8 cellular contexts compared by ENCODE assay signal in the genomic region with DNA sequence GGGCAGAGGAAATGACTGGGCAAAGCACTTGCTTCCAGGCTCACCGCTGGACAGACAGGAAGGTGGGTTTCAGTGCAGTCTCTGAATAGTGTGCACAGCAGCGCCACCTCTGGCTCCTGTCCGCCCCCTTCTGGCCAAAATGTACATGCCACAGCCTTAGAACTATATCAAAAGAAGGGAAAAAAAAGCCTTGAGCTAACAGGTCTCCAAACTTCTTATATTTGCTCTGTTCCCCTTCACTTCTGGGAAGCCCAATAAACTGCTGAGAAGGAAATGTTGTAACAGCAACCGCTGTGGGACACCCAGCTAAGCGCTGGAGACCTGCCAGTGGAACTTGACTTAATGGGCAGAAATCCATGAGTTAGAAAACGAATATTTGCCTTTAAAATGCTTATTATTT. TPM values are rescaled to one million over a fixed set of nuclear protein-coding genes. Genes with fewer than 3 reads are reported as not detected.
DNase-seq lines count a peak whose midpoint lies in the region; ATAC-seq and TF ChIP-seq lines count a peak whose summit lies in the region.

No MANE protein-coding gene starts in this region.

- no peaks in the 10 kb centered on the region for H3K4me1 ChIP-seq in uterus

- no peaks in the 10 kb centered on the region for H3K9me3 Mint-ChIP-seq in activated T-helper 2 cell treated with anti-CD3 and anti-CD28 coated beads, Interferon-gamma antibody, Interleukin-2, Interleukin-4, amounts not matched to agents 10 μg/mL and 5 μg/mL and 100 μg/mL, durations not matched to agents 14 hours and 24 hours and 36 hours

- peak; percentile 60 for DNase-seq in EL
- DNase-seq in LNCaP clone FGC (ENCODE audit: low read depth), result no peak
- peak; percentile 11 for DNase-seq in SIG-M5 (lab: John Stamatoyannopoulos, UW)
- DNase-seq in activated T-helper 2 cell treated with anti-CD3 and anti-CD28 coated beads, Interferon-gamma antibody, Interleukin-2, Interleukin-4, amounts not matched to agents 10 μg/mL and 5 μg/mL and 100 μg/mL, durations not matched to agents 14 hours and 24 hours and 36 hours (ENCODE audit: low spot score), result peak; percentile 45
- peak; percentile 37 for DNase-seq in foreskin melanocyte
- DNase-seq in pons (ENCODE audit: low spot score), result peak; percentile 21
- DNase-seq in uterus, result peak; percentile 29 to 40

- H3K27ac ChIP-seq in uterus, result no peak overlapping the region

- H3K27ac Mint-ChIP-seq in activated T-helper 2 cell treated with anti-CD3 and anti-CD28 coated beads, Interferon-gamma antibody, Interleukin-2, Interleukin-4, amounts not matched to agents 10 μg/mL and 5 μg/mL and 100 μg/mL, durations not matched to agents 14 hours and 24 hours and 36 hours, result no peak overlapping the region

- H3K4me3 ChIP-seq in LNCaP clone FGC (ENCODE audit: low read depth, low read length) (no peak overlapping the region), uterus (no peak overlapping the region)

- ATAC-seq in GM19397 (IDR thresholded peaks at IDR 0.05; ENCODE audit: unreplicated experiment), result no peak

- no peak for TF ChIP-seq POLR2A in uterus (IDR thresholded peaks at IDR 0.05)

- peaks cover 3% of the 10 kb centered on the region for H3K4me1 Mint-ChIP-seq in activated T-helper 2 cell treated with anti-CD3 and anti-CD28 coated beads, Interferon-gamma antibody, Interleukin-2, Interleukin-4, amounts not matched to agents 10 μg/mL and 5 μg/mL and 100 μg/mL, durations not matched to agents 14 hours and 24 hours and 36 hours (ENCODE audit: low read depth)

- H3K36me3 Mint-ChIP-seq in activated T-helper 2 cell treated with anti-CD3 and anti-CD28 coated beads, Interferon-gamma antibody, Interleukin-2, Interleukin-4, amounts not matched to agents 10 μg/mL and 5 μg/mL and 100 μg/mL, durations not matched to agents 14 hours and 24 hours and 36 hours (ENCODE audit: low read depth), result peaks cover 29% of the 10 kb centered on the region

- H3K27me3 ChIP-seq in uterus, result no peaks in the 10 kb centered on the region

- H3K9me3 ChIP-seq in uterus, result no peaks in the 10 kb centered on the region

- H3K27me3 Mint-ChIP-seq in activated T-helper 2 cell treated with anti-CD3 and anti-CD28 coated beads, Interferon-gamma antibody, Interleukin-2, Interleukin-4, amounts not matched to agents 10 μg/mL and 5 μg/mL and 100 μg/mL, durations not matched to agents 14 hours and 24 hours and 36 hours (ENCODE audit: low read depth), result no peaks in the 10 kb centered on the region

- no peaks in the 10 kb centered on the region for H3K36me3 ChIP-seq in uterus

- H3K4me3 Mint-ChIP-seq in activated T-helper 2 cell treated with anti-CD3 and anti-CD28 coated beads, Interferon-gamma antibody, Interleukin-2, Interleukin-4, amounts not matched to agents 10 μg/mL and 5 μg/mL and 100 μg/mL, durations not matched to agents 14 hours and 24 hours and 36 hours (ENCODE audit: low read depth), result no peak overlapping the region

- intact Hi-C loops in activated T-helper 2 cell treated with anti-CD3 and anti-CD28 coated beads, Interferon-gamma antibody, Interleukin-2, Interleukin-4, amounts not matched to agents 10 μg/mL and 5 μg/mL and 100 μg/mL, durations not matched to agents 14 hours and 24 hours and 36 hours (cut with micrococcal nuclease), result loop anchor here (2.0 kb wide), 1 partner anchor 537 kb away; no protein-coding TSS in a partner anchor
- intact Hi-C loops in uterus (cut with DNase I; ENCODE audit: low total_unique reads), result loop anchor here (10.0 kb wide), 1 partner anchor 541 kb away; no protein-coding TSS in a partner anchor

- TF ChIP-seq CTCF in LNCaP clone FGC (IDR thresholded peaks at IDR 0.05; ENCODE audit: control insufficient read depth, extremely low read depth, insufficient read depth), result peak; percentile 84
- TF ChIP-seq CTCF in uterus (IDR thresholded peaks at IDR 0.05), result peak; percentile 32 to 62 (median 61)

RNA-seq across cellular contexts. Expression of a gene that starts 17.5 kb away (rescaled TPM):
- total RNA-seq in activated T-helper 2 cell treated with anti-CD3 and anti-CD28 coated beads, Interferon-gamma antibody, Interleukin-2, Interleukin-4, amounts not matched to agents 10 μg/mL and 5 μg/mL and 100 μg/mL, durations not matched to agents 14 hours and 24 hours and 36 hours, result 23.8 and 24.2 TPM in 2 replicates
- 100 to 1,000 TPM in 1 of 4 donors, 10 to 100 TPM in 3; 11.5 to 393 (median 32.2) TPM for total RNA-seq in uterus
